ENCODE assay signal across 8 cellular contexts in the genomic region with DNA sequence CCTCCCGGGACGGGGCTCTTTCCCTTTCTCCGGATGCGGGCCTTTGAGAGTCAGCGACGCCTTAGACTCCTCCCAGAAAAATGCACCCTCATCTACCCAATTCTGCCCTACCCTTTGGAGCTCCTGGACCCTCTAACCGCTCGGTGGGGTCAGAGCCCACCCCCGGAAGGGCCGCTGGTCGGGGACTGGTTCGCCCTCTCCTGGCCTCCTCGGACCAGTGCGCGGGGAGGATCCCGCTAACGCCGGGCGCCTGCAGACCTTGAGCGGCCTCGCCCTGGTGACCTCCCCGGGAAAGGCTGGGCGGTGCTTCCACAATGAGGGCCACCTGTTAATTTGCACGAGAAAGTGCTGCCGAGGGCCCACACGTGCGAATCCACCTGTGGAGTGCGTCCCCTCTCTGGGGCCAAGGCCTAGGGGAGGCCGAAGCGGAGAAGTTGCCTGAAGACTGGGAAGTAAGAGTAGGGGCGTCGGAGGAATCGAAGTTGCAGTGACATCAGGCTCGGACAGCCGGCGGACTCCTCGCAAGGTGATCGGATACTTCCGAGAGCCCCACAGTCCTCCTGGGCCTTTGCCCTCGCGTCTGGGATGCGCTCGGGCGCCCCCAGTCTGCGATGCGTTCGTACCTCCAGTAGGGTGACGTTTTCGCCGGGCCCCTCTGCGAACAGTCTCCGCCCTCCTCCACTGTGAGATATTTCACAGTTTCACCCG.
A peak's percentile ranks its signal among the peaks of the same experiment; 100 is the strongest.
DNase-seq lines count a peak whose midpoint lies in the region; TF ChIP-seq lines count a peak whose summit lies in the region.

No MANE protein-coding gene starts in this region.

- peak overlapping the region; percentile 92 for H4K91ac ChIP-seq in trophoblast cell (ENCODE audit: low read depth, low read length)

- DNase-seq in GOT3 (lab: John Stamatoyannopoulos, UW): peak; percentile 47
- peak; percentile 53 for DNase-seq in LNCaP clone FGC (ENCODE audit: low read depth)
- DNase-seq in SKM-1 treated with dmso at 0.1 percent for 144 hours (lab: John Stamatoyannopoulos, UW; ENCODE audit: unreplicated experiment): peak; percentile 92
- peak; percentile 81 for DNase-seq in activated naive CD8-positive, alpha-beta T cell treated with anti-CD3 and anti-CD28 coated beads, Interleukin-2, amount 50 U/mL, for 16 hours (ENCODE audit: low read depth, low spot score)
- DNase-seq in cardiac septum (ENCODE audit: low spot score): peak; percentile 95
- peak; percentile 84 to 94 for DNase-seq in trophoblast cell
- peak; percentile 88 to 91 for DNase-seq in tibial nerve (ENCODE audit: low spot score in 2 of 2)

- peak overlapping the region; percentile 81 for H3K9ac ChIP-seq in ES-I3 (ENCODE audit: low read depth, low read length)
- H3K9ac ChIP-seq in trophoblast cell (ENCODE audit: low read length): peak overlapping the region; percentile 66

- H3K4me1 ChIP-seq in ES-I3 (ENCODE audit: insufficient read depth, low read length) (no peaks in the 10 kb centered on the region; the same call in 1 of the 2 replicates), trophoblast cell (ENCODE audit: control insufficient read depth in 1 of 2, insufficient read depth in 2 of 2, low read length in 2 of 2) (peaks cover 17 to 21% of the 10 kb centered on the region in 2 experiments), tibial nerve (peaks cover 0 to 67% (median 29%) of the 10 kb centered on the region in 4 donors)

- intact Hi-C loops in cardiac septum (cut with DNase I): loop anchor here (1.0 to 5.0 kb wide), 4 partner anchors 42 to 82 kb away; partner anchors contain the start of genes ENDOD1 and SESN3

- peak overlapping the region; percentile 16 for H3K4ac ChIP-seq in trophoblast cell (ENCODE audit: low read depth, low read length)

- peak overlapping the region; percentile 87 for H3K4me2 ChIP-seq in trophoblast cell (ENCODE audit: low read length)

- peak overlapping the region; percentile 82 for H2BK120ac ChIP-seq in trophoblast cell (ENCODE audit: insufficient read depth, low read length, poor library complexity)

- peak overlapping the region; percentile 58 for H2BK12ac ChIP-seq in trophoblast cell (ENCODE audit: low read length)

- peak in 1 of 2 donors; percentile 96 for TF ChIP-seq EP300 in tibial nerve (IDR thresholded peaks at IDR 0.05)

- H3K27ac ChIP-seq in trophoblast cell (ENCODE audit: low read depth, low read length): peak overlapping the region; percentile 77
- H3K27ac ChIP-seq in tibial nerve: peak overlapping the region; percentile 93 to 98 (median 97)

- peak overlapping the region; percentile 80 for H2AFZ ChIP-seq in trophoblast cell (ENCODE audit: insufficient read depth, low read length, poor library complexity)

- peak; percentile 72 for TF ChIP-seq CTCF in LNCaP clone FGC (IDR thresholded peaks at IDR 0.05; ENCODE audit: control insufficient read depth, extremely low read depth, insufficient read depth)
- TF ChIP-seq CTCF in tibial nerve (IDR thresholded peaks at IDR 0.05): peak; percentile 76 to 99 (median 84)

- peak overlapping the region; percentile 87 for H3K18ac ChIP-seq in trophoblast cell (ENCODE audit: low read length)

- H3K79me1 ChIP-seq in trophoblast cell (ENCODE audit: low read length): peaks cover 29% of the 10 kb centered on the region

- H3K36me3 ChIP-seq in ES-I3 (ENCODE audit: insufficient read depth, low read length): no peaks in the 10 kb centered on the region
- H3K36me3 ChIP-seq in trophoblast cell (ENCODE audit: control insufficient read depth in 1 of 2, insufficient read depth in 2 of 2, low read length in 2 of 2): no peaks in the 10 kb centered on the region
- no peaks in the 10 kb centered on the region for H3K36me3 ChIP-seq in tibial nerve

- peak overlapping the region; percentile 91 for H3K14ac ChIP-seq in trophoblast cell (ENCODE audit: low read length)

- no peaks in the 10 kb centered on the region for H3K9me3 ChIP-seq in ES-I3 (ENCODE audit: control insufficient read depth, insufficient read depth, low read length)
- no peaks in the 10 kb centered on the region for H3K9me3 ChIP-seq in trophoblast cell (ENCODE audit: insufficient read depth, low read depth, low read length)
- no peaks in the 10 kb centered on the region for H3K9me3 ChIP-seq in tibial nerve

- WGBS in trophoblast cell (ENCODE audit: extremely low coverage, insufficient coverage, insufficient read length): no CpG with 5 or more reads among the region's 53 CpGs
- WGBS in tibial nerve, 2 donors: 2 to 6% methylated on average over 35 to 47 of the region's 53 CpGs

- H3K4me3 ChIP-seq in LNCaP clone FGC (ENCODE audit: low read depth, low read length): peak overlapping the region; percentile 31
- peak overlapping the region; percentile 65 for H3K4me3 ChIP-seq in trophoblast cell (ENCODE audit: low read depth, low read length)
- H3K4me3 ChIP-seq in tibial nerve: peak overlapping the region; percentile 53 to 68 (median 62)

- H3K27me3 ChIP-seq in trophoblast cell (ENCODE audit: insufficient read depth, low read length): no peaks in the 10 kb centered on the region
- H3K27me3 ChIP-seq in tibial nerve: no peaks in the 10 kb centered on the region

- no peak overlapping the region for H3K23ac ChIP-seq in trophoblast cell (ENCODE audit: low read length)

- peak overlapping the region; percentile 92 for H2AK5ac ChIP-seq in trophoblast cell (ENCODE audit: low read length)

- peak overlapping the region; percentile 81 for H4K12ac ChIP-seq in trophoblast cell (ENCODE audit: low read depth, low read length)

- TF ChIP-seq POLR2A in tibial nerve (IDR thresholded peaks at IDR 0.05): peak; percentile 75 to 88

- peaks cover 10% of the 10 kb centered on the region for H3K79me2 ChIP-seq in trophoblast cell (ENCODE audit: control insufficient read depth, insufficient read depth, low read length, poor library complexity)

- H4K8ac ChIP-seq in trophoblast cell (ENCODE audit: low read depth, low read length): peak overlapping the region; percentile 87

- peak overlapping the region; percentile 80 for H2BK5ac ChIP-seq in trophoblast cell (ENCODE audit: low read depth, low read length, poor library complexity)

Comparison
In these comparisons a context has a peak if more than half of its experiments do, and no peak if none do; other contexts are left out.
1. Peak in every context shown above with its lines: DNase-seq, H3K4me3 ChIP-seq and H3K27ac ChIP-seq.